Comparison of ENCODE assay signal across 10 cellular contexts in genomic region chr1:198672124-198672523, GRCh38. TPM values are rescaled to one million over a fixed set of nuclear protein-coding genes. Genes with fewer than 3 reads are reported as not detected.
DNase-seq lines count a peak whose midpoint lies in the region; ATAC-seq and TF ChIP-seq lines count a peak whose summit lies in the region.
"Had no signal": no experiment of that assay in that cellular context is flagged by ENCODE, and none has a peak within 500 bp of the region (broad histone marks: within the 10 kb centered on the region; RNA-seq: fewer than 3 reads in every experiment).

No MANE protein-coding gene starts in this region.

- no peak for TF ChIP-seq CTCF in CD4-positive, alpha-beta T cell (IDR thresholded peaks at IDR 0.05)

- CTCF ChIA-PET in CD4-positive, alpha-beta T cell (lab: Charles Lee) = interaction anchor here (0.9 to 1.1 kb wide), 2 partner anchors 13 to 51 kb away, joined by 3 read pairs; no protein-coding TSS in a partner anchor

- POLR2A ChIA-PET in CD4-positive, alpha-beta T cell (lab: Charles Lee) = interaction anchor here (0.9 to 20.3 kb wide), 10 partner anchors 9 to 184 kb away, joined by 3 to 317 read pairs (median 10); partner anchors contain the start of gene PTPRC

- DNase-seq in CD4-positive, alpha-beta T cell = no peak
- DNase-seq in HS-27A (ENCODE audit: low read depth) (peak; percentile 94), myocyte (ENCODE audit: low read depth) (peak; percentile 35), NAMALWA (ENCODE audit: low spot score) (no peak), GF-D8 (lab: John Stamatoyannopoulos, UW) (no peak)
- DNase-seq: NCI-H2029 treated with DMSO at 0.1 percent for 48 hours, stomach had no signal

- H3K9me3 Mint-ChIP-seq in CD4-positive, alpha-beta T cell = no peaks in the 10 kb centered on the region
- no peaks in the 10 kb centered on the region for H3K9me3 Mint-ChIP-seq in activated naive CD8-positive, alpha-beta T cell (ENCODE audit: low read depth)

- H3K27ac Mint-ChIP-seq in CD4-positive, alpha-beta T cell = peak overlapping the region; percentile 100
- peak overlapping the region; percentile 96 for H3K27ac Mint-ChIP-seq in activated naive CD8-positive, alpha-beta T cell

- peaks cover 91% of the 10 kb centered on the region for H3K36me3 Mint-ChIP-seq in CD4-positive, alpha-beta T cell (ENCODE audit: low read depth)
- H3K36me3 Mint-ChIP-seq in activated naive CD8-positive, alpha-beta T cell = peaks cover 27% of the 10 kb centered on the region

- no peaks in the 10 kb centered on the region for H3K9me3 ChIP-seq in CD4-positive, alpha-beta T cell (ENCODE audit: control insufficient read depth, low read length)
- H3K9me3 ChIP-seq: stomach had no signal

- peaks cover 98% of the 10 kb centered on the region for H3K4me1 Mint-ChIP-seq in CD4-positive, alpha-beta T cell (ENCODE audit: low read depth)
- peaks cover 91% of the 10 kb centered on the region for H3K4me1 Mint-ChIP-seq in activated naive CD8-positive, alpha-beta T cell (ENCODE audit: low read depth)

- no peak for ATAC-seq in CD4-positive, alpha-beta T cell (ENCODE audit: poor library complexity)
- ATAC-seq in HG02798 (IDR thresholded peaks at IDR 0.05; ENCODE audit: poor library complexity, unreplicated experiment) (no peak), HG02884 (IDR thresholded peaks at IDR 0.05; ENCODE audit: unreplicated experiment) (no peak)

- H3K27me3 ChIP-seq in CD4-positive, alpha-beta T cell (ENCODE audit: control insufficient read depth, insufficient read depth, low read length) = no peaks in the 10 kb centered on the region
- H3K27me3 ChIP-seq: stomach had no signal

- peak overlapping the region; percentile 24 for H3K27ac ChIP-seq in CD4-positive, alpha-beta T cell (ENCODE audit: low read depth, low read length)
- H3K27ac ChIP-seq: stomach had no signal

- intact Hi-C loops in CD4-positive, alpha-beta T cell (cut with DNase I, micrococcal nuclease) = no loop called here

- H3K27me3 Mint-ChIP-seq in CD4-positive, alpha-beta T cell = no peaks in the 10 kb centered on the region
- H3K27me3 Mint-ChIP-seq in activated naive CD8-positive, alpha-beta T cell = no peaks in the 10 kb centered on the region

- peak overlapping the region; percentile 35 for H3K4me3 Mint-ChIP-seq in CD4-positive, alpha-beta T cell
- H3K4me3 Mint-ChIP-seq in activated naive CD8-positive, alpha-beta T cell = peak overlapping the region; percentile 69

RNA-seq across cellular contexts. Expression of gene PTPRC, which starts 33.3 kb away (rescaled TPM):
- total RNA-seq in CD4-positive, alpha-beta T cell = 100 to 1,000 TPM; 661 to 698 TPM
- total RNA-seq in myocyte = 0.05 and 0.16 TPM in 2 replicates
- polyA plus RNA-seq in myocyte (2012) = 0.28 TPM

Comparison
In these comparisons a context has a peak if more than half of its experiments do, and no peak if none do; other contexts are left out.
1. DNase-seq: peak in HS-27A (single experiment) and myocyte (single experiment); none in CD4-positive, alpha-beta T cell (0 of 10), NAMALWA (single experiment) and GF-D8 (single experiment).
2. RNA of gene PTPRC, which starts 33.3 kb away (total RNA-seq): 661 to 698 TPM in CD4-positive, alpha-beta T cell; 0.05 to 0.16 TPM in myocyte; every median in the first group is over 100 times any median in the second.